ENCODE assay signal across 8 cellular contexts in genomic region chr11:108498816-108499408, GRCh38. TPM values are rescaled to one million over a fixed set of nuclear protein-coding genes. Genes with fewer than 3 reads are reported as not detected.
A peak's percentile ranks its signal among the peaks of the same experiment; 100 is the strongest.
DNase-seq lines count a peak whose midpoint lies in the region; ATAC-seq and TF ChIP-seq lines count a peak whose summit lies in the region.

No MANE protein-coding gene starts in this region.

- no peak for DNase-seq in activated naive CD4-positive, alpha-beta T cell treated with anti-CD3 and anti-CD28 coated beads for 36 hours
- DNase-seq in activated naive CD4-positive, alpha-beta T cell treated with anti-CD3 and anti-CD28 coated beads, Interleukin-2, amount 50 U/mL, for 16 hours: no peak
- DNase-seq in cardiac fibroblast (ENCODE audit: low read depth in 2 of 2) (no peak), mesendoderm (peak; percentile 11)

- no peaks in the 10 kb centered on the region for H3K9me3 Mint-ChIP-seq in activated naive CD4-positive, alpha-beta T cell treated with anti-CD3 and anti-CD28 coated beads for 36 hours

- H3K36me3 Mint-ChIP-seq in activated naive CD4-positive, alpha-beta T cell treated with anti-CD3 and anti-CD28 coated beads for 36 hours (ENCODE audit: low read depth): no peaks in the 10 kb centered on the region

- no peak overlapping the region for H3K4ac ChIP-seq in mesendoderm (ENCODE audit: low read depth, low read length)

- H2BK120ac ChIP-seq in mesendoderm (ENCODE audit: low read depth, low read length): no peak overlapping the region

- no peaks in the 10 kb centered on the region for H3K27me3 ChIP-seq in mesendoderm (ENCODE audit: insufficient read depth, low read length, poor library complexity)

- H3K4me1 Mint-ChIP-seq in activated naive CD4-positive, alpha-beta T cell treated with anti-CD3 and anti-CD28 coated beads for 36 hours (ENCODE audit: low read depth): peaks cover 16% of the 10 kb centered on the region

- H3K9ac ChIP-seq in mesendoderm (ENCODE audit: low read length): peak overlapping the region; percentile 84

- H3K4me3 Mint-ChIP-seq in activated naive CD4-positive, alpha-beta T cell treated with anti-CD3 and anti-CD28 coated beads for 36 hours: peak overlapping the region; percentile 84

- no peak overlapping the region for H2AK5ac ChIP-seq in mesendoderm (ENCODE audit: low read length)

- no peaks in the 10 kb centered on the region for H3K79me2 ChIP-seq in mesendoderm (ENCODE audit: control insufficient read depth, insufficient read depth, low read length)

- no peak overlapping the region for H4K8ac ChIP-seq in mesendoderm (ENCODE audit: low read depth, low read length)

- H3K4me1 ChIP-seq in mesendoderm (ENCODE audit: control insufficient read depth, low read depth, low read length) (peaks cover 4% of the 10 kb centered on the region), urinary bladder (ENCODE audit: insufficient read depth) (no peaks in the 10 kb centered on the region)

- peak overlapping the region; percentile 92 for H3K56ac ChIP-seq in mesendoderm (ENCODE audit: low read length)

- H4K5ac ChIP-seq in mesendoderm (ENCODE audit: low read length): no peak overlapping the region

- H3K27ac ChIP-seq in mesendoderm (ENCODE audit: low read depth, low read length) (no peak overlapping the region), urinary bladder (ENCODE audit: low read depth) (peak overlapping the region; percentile 97)

- CTCF ChIA-PET in activated naive CD4-positive, alpha-beta T cell treated with anti-CD3 and anti-CD28 coated beads for 36 hours (lab: Charles Lee): no interaction called here

- intact Hi-C loops in activated naive CD4-positive, alpha-beta T cell treated with anti-CD3 and anti-CD28 coated beads for 36 hours (cut with micrococcal nuclease): loop anchor here (5.0 to 10.0 kb wide), 3 partner anchors 484 to 1044 kb away; partner anchors contain the start of gene CWF19L2

- H3K27ac Mint-ChIP-seq in activated naive CD4-positive, alpha-beta T cell treated with anti-CD3 and anti-CD28 coated beads for 36 hours: peak overlapping the region; percentile 82

- H3K18ac ChIP-seq in mesendoderm (ENCODE audit: low read length): no peak overlapping the region

- no peak for TF ChIP-seq CTCF in cardiac fibroblast (IDR thresholded peaks at IDR 0.05; ENCODE audit: low read depth, low read length)

- H2BK5ac ChIP-seq in mesendoderm (ENCODE audit: low read length): no peak overlapping the region

- H3K23ac ChIP-seq in mesendoderm (ENCODE audit: low read length): no peak overlapping the region

- no CpG with 5 or more reads among the region's 29 CpGs for WGBS in mesendoderm (ENCODE audit: extremely low coverage, insufficient coverage, low lambda C conversion rate)
- WGBS in urinary bladder: 59% methylated on average over 29 of the region's 29 CpGs

- no peak overlapping the region for H2BK15ac ChIP-seq in mesendoderm (replicated peaks; ENCODE audit: low read depth)

- H3K27me3 Mint-ChIP-seq in activated naive CD4-positive, alpha-beta T cell treated with anti-CD3 and anti-CD28 coated beads for 36 hours (ENCODE audit: low read depth): no peaks in the 10 kb centered on the region

- ATAC-seq in HG02763 (IDR thresholded peaks at IDR 0.05; ENCODE audit: unreplicated experiment) (no peak), HG02884 (IDR thresholded peaks at IDR 0.05; ENCODE audit: unreplicated experiment) (no peak), HG02571 (IDR thresholded peaks at IDR 0.05; ENCODE audit: unreplicated experiment) (no peak)

- peak overlapping the region; percentile 57 to 66 for H3K4me3 ChIP-seq in cardiac fibroblast (replicated peaks in 1 of 2; ENCODE audit: low read depth in 2 of 2, low read length in 2 of 2)
- H3K4me3 ChIP-seq in mesendoderm (ENCODE audit: low read length): no peak overlapping the region
- H3K4me3 ChIP-seq in urinary bladder (ENCODE audit: low read depth, low read length): peak overlapping the region; percentile 63

- H3K79me1 ChIP-seq in mesendoderm (ENCODE audit: low read length): no peaks in the 10 kb centered on the region

- H3K36me3 ChIP-seq in mesendoderm (ENCODE audit: control insufficient read depth, insufficient read depth, low read length): no peaks in the 10 kb centered on the region
- no peaks in the 10 kb centered on the region for H3K36me3 ChIP-seq in urinary bladder (ENCODE audit: insufficient read depth)

- peak overlapping the region; percentile 83 for H3K4me2 ChIP-seq in mesendoderm (ENCODE audit: low read length)

RNA-seq across cellular contexts. Expression of gene POGLUT3, which starts 0.7 kb away (rescaled TPM):
- 1 to 10 TPM; 8.9 to 9.7 TPM for total RNA-seq in activated naive CD4-positive, alpha-beta T cell treated with anti-CD3 and anti-CD28 coated beads for 36 hours
- polyA plus RNA-seq in mesendoderm (2013, experiment 1 of 2): 16.5 TPM
- polyA plus RNA-seq in mesendoderm (2013, experiment 2 of 2): 16.4 TPM
- 104 TPM for total RNA-seq in urinary bladder
- polyA plus RNA-seq in urinary bladder: 29.6 TPM

RNA-seq across cellular contexts. Expression of gene C11orf65, which starts 31.6 kb away (rescaled TPM):
- 1 to 10 TPM; 2.2 to 3.1 TPM for total RNA-seq in activated naive CD4-positive, alpha-beta T cell treated with anti-CD3 and anti-CD28 coated beads for 36 hours
- 0.42 TPM for polyA plus RNA-seq in mesendoderm (2013, experiment 1 of 2)
- 0.53 TPM for polyA plus RNA-seq in mesendoderm (2013, experiment 2 of 2)
- total RNA-seq in urinary bladder: 1.4 TPM
- polyA plus RNA-seq in urinary bladder: 0.18 TPM
